In the genomic region with DNA sequence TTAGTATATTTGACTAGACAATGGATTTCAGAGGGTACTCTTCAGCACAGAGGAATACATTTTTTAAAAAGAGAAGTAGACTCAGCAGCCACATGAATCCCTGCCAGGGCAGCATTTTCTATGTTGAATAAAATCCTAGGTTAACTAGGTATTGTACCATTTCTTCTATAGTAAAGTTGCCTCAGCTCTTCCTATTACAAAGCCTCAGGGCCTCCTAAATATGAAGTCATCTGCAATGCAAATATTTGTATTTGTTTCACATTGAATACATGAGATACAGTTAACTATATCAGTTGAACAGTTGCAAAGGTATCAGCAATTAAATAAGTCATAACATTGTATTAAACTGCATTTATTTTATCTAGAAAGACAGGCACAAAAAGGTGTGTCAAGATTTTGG, we compare ENCODE assay signal across 1 cellular context.
TF ChIP-seq lines count a peak whose summit lies in the region.

No MANE protein-coding gene starts in this region.

TF ChIP-seq in WTC11, 78 proteins besides CTCF, POLR2A, EP300 and RAD21 (continued from another document):
- TF ChIP-seq, protein P1, sequence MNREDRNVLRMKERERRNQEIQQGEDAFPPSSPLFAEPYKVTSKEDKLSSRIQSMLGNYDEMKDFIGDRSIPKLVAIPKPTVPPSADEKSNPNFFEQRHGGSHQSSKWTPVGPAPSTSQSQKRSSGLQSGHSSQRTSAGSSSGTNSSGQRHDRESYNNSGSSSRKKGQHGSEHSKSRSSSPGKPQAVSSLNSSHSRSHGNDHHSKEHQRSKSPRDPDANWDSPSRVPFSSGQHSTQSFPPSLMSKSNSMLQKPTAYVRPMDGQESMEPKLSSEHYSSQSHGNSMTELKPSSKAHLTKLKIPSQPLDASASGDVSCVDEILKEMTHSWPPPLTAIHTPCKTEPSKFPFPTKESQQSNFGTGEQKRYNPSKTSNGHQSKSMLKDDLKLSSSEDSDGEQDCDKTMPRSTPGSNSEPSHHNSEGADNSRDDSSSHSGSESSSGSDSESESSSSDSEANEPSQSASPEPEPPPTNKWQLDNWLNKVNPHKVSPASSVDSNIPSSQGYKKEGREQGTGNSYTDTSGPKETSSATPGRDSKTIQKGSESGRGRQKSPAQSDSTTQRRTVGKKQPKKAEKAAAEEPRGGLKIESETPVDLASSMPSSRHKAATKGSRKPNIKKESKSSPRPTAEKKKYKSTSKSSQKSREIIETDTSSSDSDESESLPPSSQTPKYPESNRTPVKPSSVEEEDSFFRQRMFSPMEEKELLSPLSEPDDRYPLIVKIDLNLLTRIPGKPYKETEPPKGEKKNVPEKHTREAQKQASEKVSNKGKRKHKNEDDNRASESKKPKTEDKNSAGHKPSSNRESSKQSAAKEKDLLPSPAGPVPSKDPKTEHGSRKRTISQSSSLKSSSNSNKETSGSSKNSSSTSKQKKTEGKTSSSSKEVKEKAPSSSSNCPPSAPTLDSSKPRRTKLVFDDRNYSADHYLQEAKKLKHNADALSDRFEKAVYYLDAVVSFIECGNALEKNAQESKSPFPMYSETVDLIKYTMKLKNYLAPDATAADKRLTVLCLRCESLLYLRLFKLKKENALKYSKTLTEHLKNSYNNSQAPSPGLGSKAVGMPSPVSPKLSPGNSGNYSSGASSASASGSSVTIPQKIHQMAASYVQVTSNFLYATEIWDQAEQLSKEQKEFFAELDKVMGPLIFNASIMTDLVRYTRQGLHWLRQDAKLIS (CRISPR knock-in tag; IDR thresholded peaks at IDR 0.05; ENCODE audit: borderline replicate concordance), result no peak
- TF ChIP-seq OVOL2 (CRISPR knock-in tag; IDR thresholded peaks at IDR 0.05; ENCODE audit: borderline replicate concordance) (no peak), NR3C1 (CRISPR knock-in tag; conservative IDR thresholded peaks at IDR 0.05; ENCODE audit: low read depth) (no peak), ZNF512 (CRISPR knock-in tag; IDR thresholded peaks at IDR 0.05; ENCODE audit: borderline replicate concordance) (no peak), USF1 (CRISPR knock-in tag; IDR thresholded peaks at IDR 0.05) (no peak), TCF7 (CRISPR knock-in tag; IDR thresholded peaks at IDR 0.05; ENCODE audit: low read depth) (no peak)
